ENCODE assay signal across 21 cellular contexts in the genomic region with DNA sequence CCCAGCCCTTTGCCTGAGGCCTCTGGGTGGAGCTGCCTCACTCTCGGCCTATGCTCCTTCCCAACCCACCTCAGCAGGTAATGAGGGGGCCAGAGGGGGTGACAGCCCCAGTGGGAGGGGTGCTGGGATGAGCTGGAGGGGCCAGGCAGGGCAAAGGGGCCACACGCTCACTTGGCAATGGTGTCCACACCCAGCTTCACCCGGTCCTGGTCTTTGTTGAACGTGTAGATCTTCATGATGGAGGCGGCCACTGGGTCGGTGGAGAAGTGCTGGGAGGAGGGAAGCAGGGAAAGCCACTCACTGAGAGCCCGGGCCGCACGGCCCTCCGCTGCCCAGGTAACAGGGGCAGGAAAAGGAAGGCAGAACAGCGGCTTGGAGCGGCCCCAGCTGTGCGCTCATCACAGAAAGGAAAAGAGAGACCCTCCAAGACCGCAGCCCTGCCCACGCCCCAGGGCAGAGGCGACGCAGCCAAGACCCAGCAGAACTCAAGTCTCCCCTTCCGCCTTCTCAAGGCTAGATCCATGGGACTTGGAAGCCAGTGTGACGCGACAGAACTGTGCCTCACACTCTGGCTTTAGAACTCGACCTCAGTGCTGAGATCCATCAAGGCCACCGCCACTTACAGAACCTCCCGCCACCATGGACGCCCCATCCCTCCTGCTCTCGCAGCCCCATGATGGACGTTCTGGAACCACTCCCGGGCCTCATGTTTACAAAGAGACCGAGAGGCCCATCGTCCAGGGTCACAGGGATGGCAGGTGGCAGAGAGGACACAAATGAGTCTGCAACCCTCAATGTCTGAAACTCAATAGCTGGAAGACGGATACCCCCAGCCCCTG. TPM values are rescaled to one million over a fixed set of nuclear protein-coding genes. Genes with fewer than 3 reads are reported as not detected.
DNase-seq lines count a peak whose midpoint lies in the region; ATAC-seq, FAIRE-seq and TF ChIP-seq lines count a peak whose summit lies in the region.
"Had no signal": no experiment of that assay in that cellular context is flagged by ENCODE, and none has a peak within 500 bp of the region (broad histone marks: within the 10 kb centered on the region; RNA-seq: fewer than 3 reads in every experiment).

No MANE protein-coding gene starts in this region.

- no peaks in the 10 kb centered on the region for H3K9me3 Mint-ChIP-seq in activated T-cell treated with anti-CD3 and anti-CD28 coated beads, Interleukin-2, amount 50 U/mL, for 24 hours
- H3K9me3 Mint-ChIP-seq in activated T-cell treated with anti-CD3 and anti-CD28 coated beads, Interleukin-2, amount 50 U/mL, for 72 hours, result no peaks in the 10 kb centered on the region
- H3K9me3 Mint-ChIP-seq: activated CD4-positive, alpha-beta memory T cell treated with anti-CD3 and anti-CD28 coated beads, Interleukin-2, amount 10 ng/mL, durations not matched to agents 7 days and 5 days; activated naive CD4-positive, alpha-beta T cell treated with anti-CD3 and anti-CD28 coated beads, Interleukin-2, amount 50 U/mL, for 24 hours; activated T-cell treated with anti-CD3 and anti-CD28 coated beads, Interleukin-2, amount 50 U/mL, for 4 hours; WTC11 had no signal

- FAIRE-seq in small intestine (lab: Jason Lieb, UNC) (no peak), HTR-8/SVneo (lab: Jason Lieb, UNC) (no peak)
- FAIRE-seq: GM12878, keratinocyte had no signal

- no peak for ATAC-seq in activated T-cell treated with anti-CD3 and anti-CD28 coated beads, Interleukin-2, amount 50 U/mL, for 72 hours (replicated peaks in 1 of 2)
- ATAC-seq: activated T-cell treated with anti-CD3 and anti-CD28 coated beads, Interleukin-2, amount 50 U/mL, for 4 hours; GM12878 had no signal

- H3K9me3 ChIP-seq in muscle layer of colon (ENCODE audit: low read length) (no peaks in the 10 kb centered on the region), testis (no peaks in the 10 kb centered on the region), small intestine (ENCODE audit: control insufficient read depth, low read depth) (no peaks in the 10 kb centered on the region)
- H3K9me3 ChIP-seq: BLaER1, breast epithelium, SJCRH30 had no signal

- 86 to 88% methylated on average over 29 to 30 of the region's 30 CpGs for WGBS in testis, 2 donors
- WGBS in small intestine, 3 donors, result 80 to 84% (median 83%) methylated on average over 29 to 30 of the region's 30 CpGs

- H3K36me3 Mint-ChIP-seq in activated T-cell treated with anti-CD3 and anti-CD28 coated beads, Interleukin-2, amount 50 U/mL, for 24 hours (ENCODE audit: low read depth), result peaks cover 83% of the 10 kb centered on the region
- peaks cover 0 to 7% of the 10 kb centered on the region in 2 donors for H3K36me3 Mint-ChIP-seq in activated T-cell treated with anti-CD3 and anti-CD28 coated beads, Interleukin-2, amount 50 U/mL, for 72 hours (ENCODE audit: insufficient read depth in 2 of 2)

- H3K27ac ChIP-seq in muscle layer of colon (ENCODE audit: low read depth, low read length) (peak overlapping the region; percentile 1), testis (peak overlapping the region; percentile 18 to 66), small intestine (ENCODE audit: low read depth in 1 of 2, low read length in 1 of 2) (no peak overlapping the region)
- H3K27ac ChIP-seq: BLaER1, SJCRH30 had no signal

- no peaks in the 10 kb centered on the region for H3K4me1 Mint-ChIP-seq in activated T-cell treated with anti-CD3 and anti-CD28 coated beads, Interleukin-2, amount 50 U/mL, for 24 hours (ENCODE audit: low read depth)
- no peaks in the 10 kb centered on the region for H3K4me1 Mint-ChIP-seq in activated T-cell treated with anti-CD3 and anti-CD28 coated beads, Interleukin-2, amount 50 U/mL, for 72 hours (ENCODE audit: low read depth)
- H3K4me1 Mint-ChIP-seq: activated CD4-positive, alpha-beta memory T cell treated with anti-CD3 and anti-CD28 coated beads, Interleukin-2, amount 10 ng/mL, durations not matched to agents 7 days and 5 days; activated naive CD4-positive, alpha-beta T cell treated with anti-CD3 and anti-CD28 coated beads, Interleukin-2, amount 50 U/mL, for 24 hours had no signal

- no peak overlapping the region for H3K9ac ChIP-seq in muscle layer of colon (ENCODE audit: low read length)
- H3K9ac ChIP-seq: BLaER1 had no signal

- H3K27me3 ChIP-seq in muscle layer of colon (ENCODE audit: control insufficient read depth in 1 of 2, insufficient read depth in 2 of 2, low read length in 2 of 2) (no peaks in the 10 kb centered on the region), testis (no peaks in the 10 kb centered on the region), small intestine (ENCODE audit: control insufficient read depth in 2 of 2, insufficient read depth in 2 of 2, low read length in 2 of 2) (no peaks in the 10 kb centered on the region)
- H3K27me3 ChIP-seq: BLaER1, breast epithelium, SJCRH30 had no signal

- H3K4me1 ChIP-seq in muscle layer of colon (ENCODE audit: insufficient read depth, low read length) (peaks cover 3% of the 10 kb centered on the region), testis (peaks cover 11% of the 10 kb centered on the region), small intestine (ENCODE audit: control insufficient read depth in 2 of 2, insufficient read depth in 1 of 2, low read depth in 1 of 2, low read length in 1 of 2) (no peaks in the 10 kb centered on the region)
- H3K4me1 ChIP-seq: breast epithelium had no signal

- DNase-seq in activated T-cell treated with anti-CD3 and anti-CD28 coated beads, Interleukin-2, amount 50 U/mL, for 24 hours, result no peak
- no peak for DNase-seq in activated T-cell treated with anti-CD3 and anti-CD28 coated beads, Interleukin-2, amount 50 U/mL, for 72 hours
- DNase-seq in dedifferentiated amniotic fluid mesenchymal stem cell (ENCODE audit: extremely low spot score) (peak; percentile 11), testis (no peak), small intestine (no peak), HTR-8/SVneo (ENCODE audit: insufficient read length, low spot score) (no peak)
- no peak for DNase-seq in effector CD4-positive, alpha-beta T cell
- DNase-seq: activated CD4-positive, alpha-beta memory T cell treated with anti-CD3 and anti-CD28 coated beads, Interleukin-2, amount 10 ng/mL, durations not matched to agents 7 days and 5 days; activated T-cell treated with anti-CD3 and anti-CD28 coated beads, Interleukin-2, amount 50 U/mL, for 4 hours; GF-D8; NCI-H69; retina; SJCRH30; T-helper 2 cell had no signal

- no peak overlapping the region for H3K4me3 Mint-ChIP-seq in activated T-cell treated with anti-CD3 and anti-CD28 coated beads, Interleukin-2, amount 50 U/mL, for 24 hours
- H3K4me3 Mint-ChIP-seq in activated T-cell treated with anti-CD3 and anti-CD28 coated beads, Interleukin-2, amount 50 U/mL, for 72 hours, result no peak overlapping the region
- H3K4me3 Mint-ChIP-seq: activated CD4-positive, alpha-beta memory T cell treated with anti-CD3 and anti-CD28 coated beads, Interleukin-2, amount 10 ng/mL, durations not matched to agents 7 days and 5 days; activated naive CD4-positive, alpha-beta T cell treated with anti-CD3 and anti-CD28 coated beads, Interleukin-2, amount 50 U/mL, for 24 hours; activated T-cell treated with anti-CD3 and anti-CD28 coated beads, Interleukin-2, amount 50 U/mL, for 4 hours; WTC11 had no signal

- intact Hi-C loops in testis (cut with DNase I; ENCODE audit: low total_unique reads), result no loop called here

- no peaks in the 10 kb centered on the region for H3K27me3 Mint-ChIP-seq in activated T-cell treated with anti-CD3 and anti-CD28 coated beads, Interleukin-2, amount 50 U/mL, for 24 hours
- H3K27me3 Mint-ChIP-seq in activated T-cell treated with anti-CD3 and anti-CD28 coated beads, Interleukin-2, amount 50 U/mL, for 72 hours (ENCODE audit: low read depth), result no peaks in the 10 kb centered on the region
- H3K27me3 Mint-ChIP-seq: activated CD4-positive, alpha-beta memory T cell treated with anti-CD3 and anti-CD28 coated beads, Interleukin-2, amount 10 ng/mL, durations not matched to agents 7 days and 5 days; activated naive CD4-positive, alpha-beta T cell treated with anti-CD3 and anti-CD28 coated beads, Interleukin-2, amount 50 U/mL, for 24 hours had no signal

- peaks cover 72% of the 10 kb centered on the region for H3K36me3 ChIP-seq in muscle layer of colon (ENCODE audit: insufficient read depth, low read length)
- H3K36me3 ChIP-seq in testis (ENCODE audit: low read depth, missing control alignments), result no peaks in the 10 kb centered on the region
- peaks cover 21 to 31% of the 10 kb centered on the region in 2 donors for H3K36me3 ChIP-seq in small intestine (ENCODE audit: control insufficient read depth in 2 of 2, insufficient read depth in 2 of 2, low read length in 2 of 2)

- TF ChIP-seq CTCF in testis (IDR thresholded peaks at IDR 0.05), result no peak

- TF ChIP-seq POLR2A in testis (IDR thresholded peaks at IDR 0.05), result no peak

- H3K27ac Mint-ChIP-seq in activated T-cell treated with anti-CD3 and anti-CD28 coated beads, Interleukin-2, amount 50 U/mL, for 24 hours, result peak overlapping the region; percentile 68
- H3K27ac Mint-ChIP-seq in activated T-cell treated with anti-CD3 and anti-CD28 coated beads, Interleukin-2, amount 50 U/mL, for 72 hours, result no peak overlapping the region
- H3K27ac Mint-ChIP-seq: activated CD4-positive, alpha-beta memory T cell treated with anti-CD3 and anti-CD28 coated beads, Interleukin-2, amount 10 ng/mL, durations not matched to agents 7 days and 5 days; activated naive CD4-positive, alpha-beta T cell treated with anti-CD3 and anti-CD28 coated beads, Interleukin-2, amount 50 U/mL, for 24 hours; WTC11 had no signal

- H3K4me3 ChIP-seq in muscle layer of colon (ENCODE audit: low read depth in 1 of 2, low read length in 2 of 2) (no peak overlapping the region), testis (no peak overlapping the region), small intestine (ENCODE audit: low read depth in 1 of 2, low read length in 2 of 2) (no peak overlapping the region)
- H3K4me3 ChIP-seq: BLaER1, breast epithelium, GM12878, SJCRH30 had no signal

RNA-seq across cellular contexts. Expression of a gene that starts 9.2 kb away (rescaled TPM):
- total RNA-seq in activated T-cell treated with anti-CD3 and anti-CD28 coated beads, Interleukin-2, amount 50 U/mL, for 72 hours, result 10 to 100 TPM; 55.2 to 61.3 TPM
- 100 to 1,000 TPM; 293 to 319 TPM for total RNA-seq in testis
- polyA plus RNA-seq in testis (ENCODE audit: insufficient read depth, low read depth, low replicate concordance) (336 TPM), small intestine (100 to 1,000 TPM in 2 of 3 donors, 10 to 100 TPM in 1; 82.7 to 194 (median 157) TPM)

RNA-seq across cellular contexts. Expression of a gene that starts 23.7 kb away (rescaled TPM):
- 10 to 100 TPM; 48.5 to 58.9 TPM for total RNA-seq in activated T-cell treated with anti-CD3 and anti-CD28 coated beads, Interleukin-2, amount 50 U/mL, for 72 hours
- total RNA-seq in testis, result 10 to 100 TPM; 81.4 to 95.8 TPM
- polyA plus RNA-seq in testis (ENCODE audit: insufficient read depth, low read depth, low replicate concordance) (141 TPM), small intestine (10 to 100 TPM; 18.4 to 34.8 (median 22.1) TPM)

RNA-seq across cellular contexts. Expression of a gene that starts 45.9 kb away (rescaled TPM):
- total RNA-seq in activated T-cell treated with anti-CD3 and anti-CD28 coated beads, Interleukin-2, amount 50 U/mL, for 72 hours, result 10 to 100 TPM; 74.0 to 79.7 TPM
- total RNA-seq in testis, result 10 to 100 TPM; 28.6 to 37.7 TPM
- 24.1 TPM for polyA plus RNA-seq in testis (ENCODE audit: insufficient read depth, low read depth, low replicate concordance)
- 10 to 100 TPM in 1 of 3 donors, 1 to 10 TPM in 2; 4.0 to 13.5 (median 5.9) TPM for polyA plus RNA-seq in small intestine

RNA-seq across cellular contexts. Expression of a gene that starts 48.0 kb away (rescaled TPM):
- total RNA-seq in activated T-cell treated with anti-CD3 and anti-CD28 coated beads, Interleukin-2, amount 50 U/mL, for 72 hours, result 10 to 100 TPM; 40.6 TPM
- total RNA-seq in testis, result 10 to 100 TPM; 41.6 to 53.4 TPM
- 47.3 TPM for polyA plus RNA-seq in testis (ENCODE audit: insufficient read depth, low read depth, low replicate concordance)
- 100 to 1,000 TPM in 2 of 3 donors, 10 to 100 TPM in 1; 64.9 to 108 (median 101) TPM for polyA plus RNA-seq in small intestine

Comparison
In these comparisons a context has a peak if more than half of its experiments do, and no peak if none do; other contexts are left out.
1. H3K27ac ChIP-seq: peak in muscle layer of colon (single experiment) and testis (2 of 2); none in small intestine (0 of 2).
2. RNA of a gene that starts 9.2 kb away (total RNA-seq): 293 to 319 TPM in testis; 55.2 to 61.3 TPM in activated T-cell treated with anti-CD3 and anti-CD28 coated beads, Interleukin-2, amount 50 U/mL, for 72 hours; every median in the first group is over 4 times any median in the second.